In genomic region chr19:55174425-55175116, GRCh38 we compare ENCODE assay signal across 13 cellular contexts. TPM values are rescaled to one million over a fixed set of nuclear protein-coding genes. Genes with fewer than 3 reads are reported as not detected.
A peak's percentile ranks its signal among the peaks of the same experiment; 100 is the strongest.
DNase-seq lines count a peak whose midpoint lies in the region; ATAC-seq and TF ChIP-seq lines count a peak whose summit lies in the region.
"Had no signal": no experiment of that assay in that cellular context is flagged by ENCODE, and none has a peak within 500 bp of the region (broad histone marks: within the 10 kb centered on the region; RNA-seq: fewer than 3 reads in every experiment).

No MANE protein-coding gene starts in this region.

- no peak overlapping the region for H4K8ac ChIP-seq in neuronal stem cell (ENCODE audit: low read depth, low read length)

- no peak overlapping the region for H2BK12ac ChIP-seq in neuronal stem cell (ENCODE audit: low read length)

- no peak overlapping the region for H2BK120ac ChIP-seq in neuronal stem cell (ENCODE audit: low read depth, low read length)

- H3K9ac ChIP-seq in HUES6 (ENCODE audit: low read length) (no peak overlapping the region), neuronal stem cell (ENCODE audit: low read depth, low read length, poor library complexity) (no peak overlapping the region)

- H3K4me1 ChIP-seq in HUES6 (ENCODE audit: control insufficient read depth, insufficient read depth, low read length), result peaks cover 17% of the 10 kb centered on the region
- peaks cover 9 to 13% of the 10 kb centered on the region in 2 donors for H3K4me1 ChIP-seq in neuronal stem cell (ENCODE audit: control insufficient read depth in 2 of 2, insufficient read depth in 1 of 2, low read depth in 1 of 2, low read length in 2 of 2)

- no peak overlapping the region for H3K14ac ChIP-seq in neuronal stem cell (ENCODE audit: low read length)

- H3K4me2 ChIP-seq in neuronal stem cell (ENCODE audit: insufficient read depth, low read length, poor library complexity, severe bottlenecking), result peak overlapping the region; percentile 95

- CTCF ChIA-PET in activated naive CD4-positive, alpha-beta T cell treated with anti-CD3 and anti-CD28 coated beads, Interleukin-2, amount 10 ng/mL, durations not matched to agents 7 days and 5 days (lab: Charles Lee), result interaction anchor here (0.9 to 1.5 kb wide), 4 partner anchors 14 to 330 kb away, joined by 3 to 4 read pairs (median 3); no protein-coding TSS in a partner anchor

- peaks cover 100% of the 10 kb centered on the region for H3K27me3 Mint-ChIP-seq in activated naive CD4-positive, alpha-beta T cell treated with anti-CD3 and anti-CD28 coated beads, Interleukin-2, amount 10 ng/mL, durations not matched to agents 7 days and 5 days

- no peak for DNase-seq in activated naive CD4-positive, alpha-beta T cell treated with anti-CD3 and anti-CD28 coated beads, Interleukin-2, amount 10 ng/mL, durations not matched to agents 7 days and 5 days
- no peak for DNase-seq in activated naive CD4-positive, alpha-beta T cell treated with anti-CD3 and anti-CD28 coated beads, Interleukin-2, amount 50 U/mL, for 16 hours
- DNase-seq in dorsolateral prefrontal cortex (no peak), neuronal stem cell (ENCODE audit: low spot score) (no peak), EL (no peak), superior temporal gyrus (ENCODE audit: extremely low spot score) (no peak)
- DNase-seq: AML-193, KBM-7 had no signal

- H3K4me3 Mint-ChIP-seq in activated naive CD4-positive, alpha-beta T cell treated with anti-CD3 and anti-CD28 coated beads, Interleukin-2, amount 10 ng/mL, durations not matched to agents 7 days and 5 days, result peak overlapping the region; percentile 56

- ATAC-seq in GM21786 (IDR thresholded peaks at IDR 0.05; ENCODE audit: unreplicated experiment), result no peak

- WGBS in neuronal stem cell (ENCODE audit: extremely low coverage in 2 of 2, insufficient read length in 2 of 2, insufficient replicate concordance in 1 of 2), 2 donors, result no CpG with 5 or more reads among the region's 21 CpGs

- no peak overlapping the region for H2AFZ ChIP-seq in neuronal stem cell (ENCODE audit: low read length)

- no peak overlapping the region for H3K4ac ChIP-seq in neuronal stem cell (ENCODE audit: low read length)

- peaks cover 31% of the 10 kb centered on the region for H3K4me1 Mint-ChIP-seq in activated naive CD4-positive, alpha-beta T cell treated with anti-CD3 and anti-CD28 coated beads, Interleukin-2, amount 10 ng/mL, durations not matched to agents 7 days and 5 days

- no peaks in the 10 kb centered on the region for H3K9me3 ChIP-seq in HUES6 (ENCODE audit: control insufficient read depth, insufficient read depth, low read depth, low read length)
- peaks cover 3 to 5% of the 10 kb centered on the region in 2 donors for H3K9me3 ChIP-seq in neuronal stem cell (replicated peaks in 1 of 2; ENCODE audit: control insufficient read depth in 2 of 2, insufficient read depth in 1 of 2, low read depth in 1 of 2, low read length in 2 of 2)
- H3K9me3 ChIP-seq: heart left ventricle, vagina had no signal

- H3K27me3 ChIP-seq in HUES6 (ENCODE audit: control insufficient read depth, insufficient read depth, low read length) (peaks cover 85% of the 10 kb centered on the region), dorsolateral prefrontal cortex (peaks cover 0 to 82% (median 39%) of the 10 kb centered on the region in 45 donors), neuronal stem cell (ENCODE audit: control insufficient read depth in 3 of 3, insufficient read depth in 3 of 3, low read depth in 1 of 3, low read length in 3 of 3) (peaks cover 4 to 58% (median 5%) of the 10 kb centered on the region in 3 experiments)

- H2BK15ac ChIP-seq in neuronal stem cell (ENCODE audit: low read length), result no peak overlapping the region

- peaks cover 1% of the 10 kb centered on the region for H3K36me3 Mint-ChIP-seq in activated naive CD4-positive, alpha-beta T cell treated with anti-CD3 and anti-CD28 coated beads, Interleukin-2, amount 10 ng/mL, durations not matched to agents 7 days and 5 days

- intact Hi-C loops in dorsolateral prefrontal cortex (cut with DNase I), result loop anchor here in 1 of 2 donors (5.0 kb wide), 1 partner anchor 43 kb away; no protein-coding TSS in a partner anchor

- no peak for TF ChIP-seq CTCF in dorsolateral prefrontal cortex (IDR thresholded peaks at IDR 0.05 in 54 of 56, conservative IDR thresholded peaks at IDR 0.05 in 2 of 56; ENCODE audit: low read depth in 1 of 56, partially characterized antibody in 56 of 56)

- no peak overlapping the region for H3K18ac ChIP-seq in neuronal stem cell (ENCODE audit: low read length)

- no peak overlapping the region for H3K23ac ChIP-seq in neuronal stem cell (ENCODE audit: low read depth, low read length, poor library complexity)

- H3K27ac Mint-ChIP-seq in activated naive CD4-positive, alpha-beta T cell treated with anti-CD3 and anti-CD28 coated beads, Interleukin-2, amount 10 ng/mL, durations not matched to agents 7 days and 5 days, result no peak overlapping the region
- H3K27ac Mint-ChIP-seq: activated T-helper 2 cell treated with anti-CD3 and anti-CD28 coated beads, Interferon-gamma antibody, Interleukin-2, Interleukin-4, amounts not matched to agents 10 μg/mL and 5 μg/mL and 100 μg/mL, durations not matched to agents 14 hours and 24 hours and 36 hours had no signal

- no peaks in the 10 kb centered on the region for H3K36me3 ChIP-seq in HUES6 (ENCODE audit: control insufficient read depth, insufficient read depth, low read length)
- H3K36me3 ChIP-seq in neuronal stem cell (replicated peaks in 1 of 2; ENCODE audit: control insufficient read depth in 2 of 2, insufficient read depth in 2 of 2, low read length in 2 of 2), result no peaks in the 10 kb centered on the region
- H3K36me3 ChIP-seq: heart left ventricle, vagina had no signal

- H3K4me3 ChIP-seq in HUES6 (ENCODE audit: low read depth, low read length) (peak overlapping the region; percentile 77), dorsolateral prefrontal cortex (peak overlapping the region in 41 of 59 donors; percentile 0 to 67 (median 38)), neuronal stem cell (ENCODE audit: low read length in 2 of 2) (no peak overlapping the region)

- no peaks in the 10 kb centered on the region for H3K79me1 ChIP-seq in neuronal stem cell (ENCODE audit: low read depth, low read length)

- H3K9me3 Mint-ChIP-seq in activated naive CD4-positive, alpha-beta T cell treated with anti-CD3 and anti-CD28 coated beads, Interleukin-2, amount 10 ng/mL, durations not matched to agents 7 days and 5 days, result peaks cover 6% of the 10 kb centered on the region
- H3K9me3 Mint-ChIP-seq: activated T-helper 2 cell treated with anti-CD3 and anti-CD28 coated beads, Interferon-gamma antibody, Interleukin-2, Interleukin-4, amounts not matched to agents 10 μg/mL and 5 μg/mL and 100 μg/mL, durations not matched to agents 14 hours and 24 hours and 36 hours had no signal

- H3K27ac ChIP-seq in HUES6 (ENCODE audit: low read depth, low read length) (no peak overlapping the region), dorsolateral prefrontal cortex (no peak overlapping the region), neuronal stem cell (replicated peaks; ENCODE audit: low read length) (no peak overlapping the region)
- H3K27ac ChIP-seq: heart left ventricle, vagina had no signal

- no peak overlapping the region for H4K91ac ChIP-seq in neuronal stem cell (ENCODE audit: low read depth, low read length, poor library complexity)

- no peak overlapping the region for H2BK5ac ChIP-seq in neuronal stem cell (ENCODE audit: low read length)

- no peak overlapping the region for H2AK5ac ChIP-seq in neuronal stem cell (ENCODE audit: low read depth, low read length)

RNA-seq across cellular contexts. Expression of gene SYT5, which starts 5.5 kb away (rescaled TPM):
- 100 to 1,000 TPM in 93 of 120 experiments, 10 to 100 TPM in 27; 42.8 to 232 (median 125) TPM for total RNA-seq in dorsolateral prefrontal cortex
- polyA plus RNA-seq in neuronal stem cell (2013, experiment 1 of 2), result 0.14 TPM
- 0.26 TPM for polyA plus RNA-seq in neuronal stem cell (2013, experiment 2 of 2)
- total RNA-seq: vagina had no signal
- polyA plus RNA-seq: heart left ventricle had no signal

RNA-seq across cellular contexts. Expression of gene DNAAF3, which starts 8.2 kb away (rescaled TPM):
- 1 to 10 TPM in 38 of 120 experiments, under 1 TPM in 36, not detected in 46; 0.28 to 3.9 (median 1.0) TPM for total RNA-seq in dorsolateral prefrontal cortex
- 6.3 TPM for polyA plus RNA-seq in neuronal stem cell (2013, experiment 1 of 2)
- polyA plus RNA-seq in neuronal stem cell (2013, experiment 2 of 2), result 6.0 TPM

RNA-seq across cellular contexts. Expression of gene TNNI3, which starts 17.0 kb away (rescaled TPM):
- total RNA-seq in dorsolateral prefrontal cortex, result 1 to 10 TPM in 7 of 120 experiments, under 1 TPM in 5, not detected in 108; 0.73 to 2.4 (median 1.2) TPM
- polyA plus RNA-seq in neuronal stem cell (2013, experiment 1 of 2), result 38.0 TPM
- 36.6 TPM for polyA plus RNA-seq in neuronal stem cell (2013, experiment 2 of 2)
- total RNA-seq: activated T-helper 2 cell treated with anti-CD3 and anti-CD28 coated beads, Interferon-gamma antibody, Interleukin-2, Interleukin-4, amounts not matched to agents 10 μg/mL and 5 μg/mL and 100 μg/mL, durations not matched to agents 14 hours and 24 hours and 36 hours; vagina had no signal

RNA-seq across cellular contexts. Expression of gene TNNT1, which starts 25.6 kb away (rescaled TPM):
- total RNA-seq in dorsolateral prefrontal cortex, result 10 to 100 TPM in 68 of 120 experiments, 1 to 10 TPM in 52; 1.3 to 45.0 (median 10.7) TPM
- polyA plus RNA-seq in neuronal stem cell (2013, experiment 1 of 2), result 81.1 TPM
- polyA plus RNA-seq in neuronal stem cell (2013, experiment 2 of 2), result 76.8 TPM

RNA-seq across cellular contexts. Expression of gene PTPRH, which starts 34.7 kb away (rescaled TPM):
- total RNA-seq in dorsolateral prefrontal cortex, result 10 to 100 TPM in 11 of 120 experiments, 1 to 10 TPM in 104, under 1 TPM in 5; 0.24 to 24.0 (median 4.8) TPM
- polyA plus RNA-seq in neuronal stem cell (2013, experiment 1 of 2), result 0.29 TPM
- 0.17 TPM for polyA plus RNA-seq in neuronal stem cell (2013, experiment 2 of 2)
- total RNA-seq: activated T-helper 2 cell treated with anti-CD3 and anti-CD28 coated beads, Interferon-gamma antibody, Interleukin-2, Interleukin-4, amounts not matched to agents 10 μg/mL and 5 μg/mL and 100 μg/mL, durations not matched to agents 14 hours and 24 hours and 36 hours had no signal

Comparison
In these comparisons a context has a peak if more than half of its experiments do, and no peak if none do; other contexts are left out.
1. H3K4me3 ChIP-seq: peak in HUES6 (single experiment) and dorsolateral prefrontal cortex (41 of 59); none in neuronal stem cell (0 of 2).